In the genomic region with DNA sequence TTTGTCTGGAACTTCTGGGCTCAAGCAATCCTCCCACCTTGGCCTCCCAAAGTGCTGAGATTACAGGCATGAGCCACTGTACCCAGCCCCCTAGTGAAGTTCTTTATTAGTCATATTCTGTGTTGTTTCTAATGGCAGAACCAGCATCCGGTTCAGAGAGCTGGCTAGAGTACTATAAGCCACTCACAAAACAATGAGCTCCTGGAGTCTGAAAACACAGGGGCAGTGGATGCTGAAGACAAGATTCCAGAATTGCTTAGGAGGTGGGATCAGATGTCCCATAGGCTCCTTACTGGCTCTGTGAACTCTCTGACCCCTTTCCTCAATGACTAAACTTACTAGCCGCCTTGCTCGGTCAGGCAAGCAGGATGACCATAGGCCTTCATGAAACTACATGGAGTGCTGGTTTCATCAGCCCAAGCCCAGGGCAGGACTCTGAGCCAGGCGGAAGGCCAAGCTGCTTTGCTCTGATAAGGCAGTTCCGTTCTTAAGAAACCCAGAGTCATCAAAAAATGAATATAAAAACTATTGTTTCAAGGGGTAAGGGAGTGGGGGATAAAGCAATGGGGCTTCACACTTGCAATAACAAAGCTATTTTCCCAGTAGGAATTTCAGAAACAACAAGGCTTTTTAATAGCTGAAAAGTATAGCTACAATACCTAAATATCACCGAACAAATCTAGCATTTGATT, we compare ENCODE assay signal across 14 cellular contexts. TPM values are rescaled to one million over a fixed set of nuclear protein-coding genes. Genes with fewer than 3 reads are reported as not detected.
DNase-seq lines count a peak whose midpoint lies in the region; ATAC-seq and FAIRE-seq lines count a peak whose summit lies in the region.
"Had no signal": no experiment of that assay in that cellular context is flagged by ENCODE, and none has a peak within 500 bp of the region (broad histone marks: within the 10 kb centered on the region; RNA-seq: fewer than 3 reads in every experiment).

No MANE protein-coding gene starts in this region.

- ATAC-seq in GM21381 (IDR thresholded peaks at IDR 0.05; ENCODE audit: unreplicated experiment), result no peak

- no peaks in the 10 kb centered on the region for H3K9me3 Mint-ChIP-seq in activated naive CD4-positive, alpha-beta T cell treated with anti-CD3 and anti-CD28 coated beads, Interleukin-2, amount 10 ng/mL, durations not matched to agents 7 days and 5 days

- H3K4me1 Mint-ChIP-seq in activated naive CD4-positive, alpha-beta T cell treated with anti-CD3 and anti-CD28 coated beads, Interleukin-2, amount 10 ng/mL, durations not matched to agents 7 days and 5 days, result peaks cover 11% of the 10 kb centered on the region

- H3K4me3 Mint-ChIP-seq in activated naive CD4-positive, alpha-beta T cell treated with anti-CD3 and anti-CD28 coated beads, Interleukin-2, amount 10 ng/mL, durations not matched to agents 7 days and 5 days, result no peak overlapping the region

- H3K27me3 Mint-ChIP-seq in activated naive CD4-positive, alpha-beta T cell treated with anti-CD3 and anti-CD28 coated beads, Interleukin-2, amount 10 ng/mL, durations not matched to agents 7 days and 5 days, result no peaks in the 10 kb centered on the region

- DNase-seq in HK-2 (ENCODE audit: unreplicated experiment) (peak; percentile 70), dermis blood vessel endothelial cell (peak; percentile 82), iris pigment epithelial cell (ENCODE audit: low read depth) (peak; percentile 56), renal cortical epithelial cell (ENCODE audit: low read depth) (peak; percentile 93), GM19239 (ENCODE audit: insufficient read length, low spot score) (no peak)
- DNase-seq in central memory CD4-positive, alpha-beta T cell, result no peak
- no peak for DNase-seq in activated naive CD4-positive, alpha-beta T cell treated with anti-CD3 and anti-CD28 coated beads, Interleukin-2, amount 10 ng/mL, durations not matched to agents 7 days and 5 days
- DNase-seq: amniotic stem cell, DMS79, Kasumi-1, PC-9 had no signal

- no peak overlapping the region for H3K27ac Mint-ChIP-seq in activated naive CD4-positive, alpha-beta T cell treated with anti-CD3 and anti-CD28 coated beads, Interleukin-2, amount 10 ng/mL, durations not matched to agents 7 days and 5 days

- H3K36me3 Mint-ChIP-seq in activated naive CD4-positive, alpha-beta T cell treated with anti-CD3 and anti-CD28 coated beads, Interleukin-2, amount 10 ng/mL, durations not matched to agents 7 days and 5 days, result peaks cover 31% of the 10 kb centered on the region

- FAIRE-seq in GM19239 (lab: Jason Lieb, UNC), result no peak
- FAIRE-seq: keratinocyte, urothelium cell line had no signal

- CTCF ChIA-PET in activated naive CD4-positive, alpha-beta T cell treated with anti-CD3 and anti-CD28 coated beads, Interleukin-2, amount 10 ng/mL, durations not matched to agents 7 days and 5 days (lab: Charles Lee), result interaction anchor here (1.0 to 1.3 kb wide), 2 partner anchors 12 to 110 kb away, joined by 3 to 4 read pairs; no protein-coding TSS in a partner anchor

RNA-seq across cellular contexts. Expression of a gene that starts 8.1 kb away (rescaled TPM):
- total RNA-seq in dermis blood vessel endothelial cell, result 46.3 and 52.4 TPM in 2 replicates
- total RNA-seq in renal cortical epithelial cell, result 11.3 and 19.8 TPM in 2 replicates

RNA-seq across cellular contexts. Expression of a gene that starts 8.3 kb away (rescaled TPM):
- total RNA-seq in dermis blood vessel endothelial cell, result 13.9 and 19.9 TPM in 2 replicates
- total RNA-seq in renal cortical epithelial cell, result 2.4 and 6.9 TPM in 2 replicates

RNA-seq across cellular contexts. Expression of a gene that starts 35.7 kb away (rescaled TPM):
- total RNA-seq in dermis blood vessel endothelial cell (0.05 TPM in 1 of 2 replicates, not detected in the other), renal cortical epithelial cell (0.25 TPM in 1 of 2 replicates, not detected in the other)
- total RNA-seq: PC-9 had no signal

RNA-seq across cellular contexts. Expression of a gene that starts 49.9 kb away (rescaled TPM):
- total RNA-seq in dermis blood vessel endothelial cell (not detected in 2 replicates), renal cortical epithelial cell (not detected in 2 replicates)
- total RNA-seq: PC-9 had no signal

Comparison
In these comparisons a context has a peak if more than half of its experiments do, and no peak if none do; other contexts are left out.
1. DNase-seq: peak in HK-2 (single experiment), dermis blood vessel endothelial cell (single experiment), iris pigment epithelial cell (single experiment) and renal cortical epithelial cell (single experiment); none in GM19239 (single experiment), central memory CD4-positive, alpha-beta T cell (single experiment) and activated naive CD4-positive, alpha-beta T cell treated with anti-CD3 and anti-CD28 coated beads, Interleukin-2, amount 10 ng/mL, durations not matched to agents 7 days and 5 days (single experiment).